Comparison of ENCODE assay signal across 1 cellular context in genomic region chr1:92784639-92785500, GRCh38.
TF ChIP-seq lines count a peak whose summit lies in the region.

EVI5 (minus strand) TSS chr1:92785108; CDS start chr1:92736546, 48,562 bp downstream.

TF ChIP-seq in HepG2, 621 proteins besides CTCF, POLR2A, EP300 and RAD21 (continued from another document and continues in another):
- TF ChIP-seq TMF1 (CRISPR knock-in tag; IDR thresholded peaks at IDR 0.05; ENCODE audit: low read depth) (peak; percentile 98), SKI (IDR thresholded peaks at IDR 0.05; ENCODE audit: partially characterized antibody) (peak; percentile 69), ZNF674 (CRISPR knock-in tag; IDR thresholded peaks at IDR 0.05; ENCODE audit: low read depth) (peak; percentile 72; the same call in 1 of the 2 replicates), ZNF558 (CRISPR knock-in tag; IDR thresholded peaks at IDR 0.05; ENCODE audit: borderline replicate concordance) (peak; percentile 97; the same call in 1 of the 2 replicates), TEAD2 (CRISPR knock-in tag; IDR thresholded peaks at IDR 0.05) (peak; percentile 98), CREB3 (CRISPR knock-in tag; IDR thresholded peaks at IDR 0.05) (peak; percentile 98), GZF1 (CRISPR knock-in tag; IDR thresholded peaks at IDR 0.05) (peak; percentile 88), HDAC6 (IDR thresholded peaks at IDR 0.05; ENCODE audit: low read depth, low read length) (no peak), PHF8 (CRISPR knock-in tag; IDR thresholded peaks at IDR 0.05) (peak; percentile 96), THAP7 (CRISPR knock-in tag; IDR thresholded peaks at IDR 0.05) (peak; percentile 97; the same call in 1 of the 2 replicates), GRHL1 (CRISPR knock-in tag; conservative IDR thresholded peaks at IDR 0.05) (no peak), XBP1 (CRISPR knock-in tag; IDR thresholded peaks at IDR 0.05) (peak; percentile 93), ZNF235 (CRISPR knock-in tag; IDR thresholded peaks at IDR 0.05; ENCODE audit: borderline replicate concordance) (peak; percentile 82; the same call in 1 of the 2 replicates), ZNF143 (CRISPR knock-in tag; IDR thresholded peaks at IDR 0.05) (peak; percentile 56), JUNB (CRISPR knock-in tag; IDR thresholded peaks at IDR 0.05; ENCODE audit: borderline replicate concordance) (peak; percentile 59; the same call in 1 of the 2 replicates), RFX5 (IDR thresholded peaks at IDR 0.05; ENCODE audit: low read depth, low read length) (no peak), STAT5B (CRISPR knock-in tag; IDR thresholded peaks at IDR 0.05) (peak; percentile 95; the same call in 1 of the 2 replicates), FUBP1 (CRISPR knock-in tag; IDR thresholded peaks at IDR 0.05; ENCODE audit: borderline replicate concordance) (no peak), THAP8 (CRISPR knock-in tag; IDR thresholded peaks at IDR 0.05; ENCODE audit: borderline replicate concordance) (0 out of 2 replicates have a peak, but pooled peaks have one; percentile 93), HNRNPL (IDR thresholded peaks at IDR 0.05; ENCODE audit: low read depth, low read length) (0 out of 2 replicates have a peak, but pooled peaks have one; percentile 20), ZBTB7A (CRISPR knock-in tag; IDR thresholded peaks at IDR 0.05) (peak; percentile 98), HOXA5 (CRISPR knock-in tag; IDR thresholded peaks at IDR 0.05) (peak; percentile 87), MLXIP (CRISPR knock-in tag; IDR thresholded peaks at IDR 0.05; ENCODE audit: borderline replicate concordance) (peak; percentile 89; the same call in 1 of the 2 replicates), HINFP (CRISPR knock-in tag; IDR thresholded peaks at IDR 0.05; ENCODE audit: low read depth) (peak; percentile 100), PHF21A (CRISPR knock-in tag; IDR thresholded peaks at IDR 0.05) (peak; percentile 42; the same call in 1 of the 2 replicates), ZNF672 (CRISPR knock-in tag; IDR thresholded peaks at IDR 0.05) (no peak), TCF7L2 (IDR thresholded peaks at IDR 0.05; ENCODE audit: low read depth, low read length) (no peak), MEIS1 (CRISPR knock-in tag; IDR thresholded peaks at IDR 0.05; ENCODE audit: borderline replicate concordance) (peak; percentile 93), ZNF276 (CRISPR knock-in tag; IDR thresholded peaks at IDR 0.05; ENCODE audit: low read depth) (peak; percentile 98), SMARCC2 (IDR thresholded peaks at IDR 0.05) (no peak), ZBTB37 (CRISPR knock-in tag; IDR thresholded peaks at IDR 0.05) (no peak; the same call in 1 of the 2 replicates), ZNF430 (CRISPR knock-in tag; IDR thresholded peaks at IDR 0.05) (peak; percentile 99), HOXA7 (CRISPR knock-in tag; IDR thresholded peaks at IDR 0.05) (no peak), NCOA2 (CRISPR knock-in tag; IDR thresholded peaks at IDR 0.05) (peak; percentile 79), ZNF33A (CRISPR knock-in tag; IDR thresholded peaks at IDR 0.05; ENCODE audit: borderline replicate concordance) (peak; percentile 92; the same call in 1 of the 2 replicates), CBX1 (IDR thresholded peaks at IDR 0.05; ENCODE audit: low read depth) (peak; percentile 64), ETV5 (CRISPR knock-in tag; IDR thresholded peaks at IDR 0.05; ENCODE audit: borderline replicate concordance) (peak; percentile 52; the same call in 1 of the 2 replicates), SRSF1 (optimal IDR thresholded peaks at IDR 0.05; ENCODE audit: low read depth, low read length) (no peak), AKAP8 (CRISPR knock-in tag; IDR thresholded peaks at IDR 0.05) (no peak), ZNF598 (CRISPR knock-in tag; IDR thresholded peaks at IDR 0.05; ENCODE audit: borderline replicate concordance) (peak; percentile 95), UBTF (CRISPR knock-in tag; IDR thresholded peaks at IDR 0.05) (peak; percentile 90), SUZ12 (IDR thresholded peaks at IDR 0.05; ENCODE audit: low read depth, low read length) (no peak), ZNF816 (CRISPR knock-in tag; IDR thresholded peaks at IDR 0.05; ENCODE audit: borderline replicate concordance) (peak; percentile 98), ZNF343 (CRISPR knock-in tag; IDR thresholded peaks at IDR 0.05) (peak; percentile 93; the same call in 1 of the 2 replicates), SRSF9 (IDR thresholded peaks at IDR 0.05; ENCODE audit: borderline replicate concordance, insufficient read depth, low read depth, low read length, poor library complexity, severe bottlenecking) (no peak), ZFY (CRISPR knock-in tag; IDR thresholded peaks at IDR 0.05) (peak; percentile 89), NR1H2 (CRISPR knock-in tag; IDR thresholded peaks at IDR 0.05; ENCODE audit: borderline replicate concordance, low read depth) (peak; percentile 96)
